8 cellular contexts compared by ENCODE assay signal in the genomic region with DNA sequence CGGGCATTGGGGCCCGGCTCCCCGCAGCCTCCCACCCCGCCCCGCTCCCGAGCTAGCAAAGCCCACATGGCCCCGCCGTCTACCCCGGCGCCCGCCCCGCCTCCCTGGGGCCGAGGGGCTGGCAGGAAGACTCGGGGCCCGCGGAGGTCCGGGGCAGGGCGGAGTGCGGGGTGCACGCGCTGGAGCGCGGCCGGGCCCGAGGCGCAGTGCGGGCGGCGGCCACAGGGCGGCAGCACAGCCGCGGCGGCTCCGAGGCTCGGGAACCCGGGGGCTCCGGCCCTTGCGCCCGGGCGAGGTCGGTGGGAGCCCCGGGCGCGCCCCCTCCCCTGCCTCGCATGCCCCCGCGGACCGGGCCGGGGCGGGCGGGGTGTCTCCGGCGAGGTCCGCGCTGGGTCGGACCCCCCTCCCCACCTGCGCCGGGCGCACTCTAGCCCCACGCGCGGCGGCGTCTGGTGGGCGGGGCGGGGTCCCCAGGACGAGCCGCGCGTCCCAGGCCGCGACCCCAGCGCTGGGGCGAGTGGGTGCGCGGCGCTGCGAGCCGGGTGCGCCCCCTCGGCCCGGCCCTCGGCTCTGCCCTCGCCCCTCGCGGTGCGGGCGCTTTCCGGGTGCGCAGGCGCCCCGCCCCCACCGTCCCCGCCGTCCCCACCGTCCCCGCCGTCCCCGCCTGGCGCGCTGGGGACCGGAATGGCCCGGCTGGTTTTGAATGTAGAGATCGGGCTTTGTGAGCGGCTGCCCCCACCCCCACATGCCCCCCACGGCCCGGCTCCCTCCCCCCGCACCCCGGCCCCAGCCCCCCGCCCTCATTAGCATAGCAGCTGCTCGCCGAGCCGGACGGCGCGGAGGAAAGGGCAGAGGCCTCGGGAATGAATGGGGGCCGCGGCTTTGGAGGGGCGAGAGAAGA. TPM values are rescaled to one million over a fixed set of nuclear protein-coding genes. Genes with fewer than 3 reads are reported as not detected.
DNase-seq lines count a peak whose midpoint lies in the region; ATAC-seq and TF ChIP-seq lines count a peak whose summit lies in the region.

No MANE protein-coding gene starts in this region.

- CTCF ChIA-PET in activated CD4-positive, alpha-beta T cell treated with anti-CD3 and anti-CD28 coated beads, Interleukin-2, amount 10 ng/mL, durations not matched to agents 7 days and 5 days (lab: Charles Lee): interaction anchor here (1.0 to 1.3 kb wide), 2 partner anchors 80 to 567 kb away, joined by 3 read pairs; no protein-coding TSS in a partner anchor

- peaks cover 10% of the 10 kb centered on the region for H3K4me1 Mint-ChIP-seq in activated CD4-positive, alpha-beta T cell treated with anti-CD3 and anti-CD28 coated beads, Interleukin-2, amount 10 ng/mL, durations not matched to agents 7 days and 5 days
- H3K4me1 Mint-ChIP-seq in endothelial cell (ENCODE audit: unreplicated experiment) (peaks cover 30% of the 10 kb centered on the region), nephron (peaks cover 19% of the 10 kb centered on the region)

- peak; percentile 36 for DNase-seq in activated CD4-positive, alpha-beta T cell treated with anti-CD3 and anti-CD28 coated beads, Interleukin-2, amount 10 ng/mL, durations not matched to agents 7 days and 5 days
- peak; percentile 84 for DNase-seq in endothelial cell (ENCODE audit: low spot score)
- DNase-seq in DMS79 (lab: John Stamatoyannopoulos, UW): no peak

- no peaks in the 10 kb centered on the region for H3K36me3 Mint-ChIP-seq in activated CD4-positive, alpha-beta T cell treated with anti-CD3 and anti-CD28 coated beads, Interleukin-2, amount 10 ng/mL, durations not matched to agents 7 days and 5 days (ENCODE audit: low read depth)
- H3K36me3 Mint-ChIP-seq in endothelial cell (ENCODE audit: low read depth, unreplicated experiment) (peaks cover 18% of the 10 kb centered on the region), nephron (ENCODE audit: low read depth) (no peaks in the 10 kb centered on the region)

- peaks cover 45% of the 10 kb centered on the region for H3K27me3 Mint-ChIP-seq in activated CD4-positive, alpha-beta T cell treated with anti-CD3 and anti-CD28 coated beads, Interleukin-2, amount 10 ng/mL, durations not matched to agents 7 days and 5 days
- H3K27me3 Mint-ChIP-seq in endothelial cell (ENCODE audit: unreplicated experiment) (peaks cover 11% of the 10 kb centered on the region), nephron (ENCODE audit: low read depth) (peaks cover 27% of the 10 kb centered on the region)

- ATAC-seq in HG03442 (IDR thresholded peaks at IDR 0.05; ENCODE audit: unreplicated experiment) (peak; percentile 54), GM18861 (IDR thresholded peaks at IDR 0.05; ENCODE audit: unreplicated experiment) (no peak), HG03045 (IDR thresholded peaks at IDR 0.05; ENCODE audit: unreplicated experiment) (no peak)

- no peak overlapping the region for H3K27ac Mint-ChIP-seq in activated CD4-positive, alpha-beta T cell treated with anti-CD3 and anti-CD28 coated beads, Interleukin-2, amount 10 ng/mL, durations not matched to agents 7 days and 5 days
- H3K27ac Mint-ChIP-seq in endothelial cell (ENCODE audit: unreplicated experiment): no peak overlapping the region
- H3K27ac Mint-ChIP-seq in nephron: no peak overlapping the region

- TF ChIP-seq CTCF in endothelial cell (IDR thresholded peaks at IDR 0.05; ENCODE audit: unreplicated experiment): peak; percentile 76
- TF ChIP-seq CTCF in nephron (IDR thresholded peaks at IDR 0.05; ENCODE audit: unreplicated experiment in 3 of 3): peak; percentile 49 to 65 (median 55)

- peak overlapping the region; percentile 33; the same call in 1 of the 2 replicates for H3K4me3 ChIP-seq in GM08714 (ENCODE audit: low read length)

- POLR2A ChIA-PET in activated CD4-positive, alpha-beta T cell treated with anti-CD3 and anti-CD28 coated beads, Interleukin-2, amount 10 ng/mL, durations not matched to agents 7 days and 5 days (lab: Charles Lee): no interaction called here

- H3K4me3 Mint-ChIP-seq in activated CD4-positive, alpha-beta T cell treated with anti-CD3 and anti-CD28 coated beads, Interleukin-2, amount 10 ng/mL, durations not matched to agents 7 days and 5 days: no peak overlapping the region
- H3K4me3 Mint-ChIP-seq in endothelial cell (ENCODE audit: unreplicated experiment) (peak overlapping the region; percentile 65), nephron (peak overlapping the region in 2 of 3 experiments; percentile 57 to 61)

- H3K9me3 Mint-ChIP-seq in activated CD4-positive, alpha-beta T cell treated with anti-CD3 and anti-CD28 coated beads, Interleukin-2, amount 10 ng/mL, durations not matched to agents 7 days and 5 days: no peaks in the 10 kb centered on the region
- H3K9me3 Mint-ChIP-seq in endothelial cell (ENCODE audit: unreplicated experiment) (no peaks in the 10 kb centered on the region), nephron (peaks cover 4% of the 10 kb centered on the region)

RNA-seq across cellular contexts. Expression of a gene that starts 6.5 kb away (rescaled TPM):
- total RNA-seq in activated CD4-positive, alpha-beta T cell treated with anti-CD3 and anti-CD28 coated beads, Interleukin-2, amount 10 ng/mL, durations not matched to agents 7 days and 5 days: under 1 TPM; 0.32 to 0.44 TPM
- 170 TPM for total RNA-seq in endothelial cell (ENCODE audit: unreplicated experiment)

RNA-seq across cellular contexts. Expression of a gene that starts 18.0 kb away (rescaled TPM):
- total RNA-seq in activated CD4-positive, alpha-beta T cell treated with anti-CD3 and anti-CD28 coated beads, Interleukin-2, amount 10 ng/mL, durations not matched to agents 7 days and 5 days: 1 to 10 TPM; 6.0 to 7.1 TPM
- total RNA-seq in endothelial cell (ENCODE audit: unreplicated experiment): 37.7 TPM

RNA-seq across cellular contexts. Expression of a gene that starts 40.4 kb away (rescaled TPM):
- total RNA-seq in activated CD4-positive, alpha-beta T cell treated with anti-CD3 and anti-CD28 coated beads, Interleukin-2, amount 10 ng/mL, durations not matched to agents 7 days and 5 days: 10 to 100 TPM; 54.1 to 66.6 TPM
- 65.6 TPM for total RNA-seq in endothelial cell (ENCODE audit: unreplicated experiment)

RNA-seq across cellular contexts. Expression of a gene that starts 44.5 kb away (rescaled TPM):
- not detected for total RNA-seq in activated CD4-positive, alpha-beta T cell treated with anti-CD3 and anti-CD28 coated beads, Interleukin-2, amount 10 ng/mL, durations not matched to agents 7 days and 5 days
- not detected for total RNA-seq in endothelial cell (ENCODE audit: unreplicated experiment)

RNA-seq across cellular contexts. Expression of a gene that starts 54.5 kb away (rescaled TPM):
- 100 to 1,000 TPM; 355 to 382 TPM for total RNA-seq in activated CD4-positive, alpha-beta T cell treated with anti-CD3 and anti-CD28 coated beads, Interleukin-2, amount 10 ng/mL, durations not matched to agents 7 days and 5 days
- total RNA-seq in endothelial cell (ENCODE audit: unreplicated experiment): 134 TPM

Comparison
In these comparisons a context has a peak if more than half of its experiments do, and no peak if none do; other contexts are left out.
1. RNA of a gene that starts 6.5 kb away (total RNA-seq): 170 TPM in endothelial cell (single experiment); 0.32 to 0.44 TPM in activated CD4-positive, alpha-beta T cell treated with anti-CD3 and anti-CD28 coated beads, Interleukin-2, amount 10 ng/mL, durations not matched to agents 7 days and 5 days; every median in the first group is over 100 times any median in the second.